8 cellular contexts compared by ENCODE assay signal in genomic region chr15:78131295-78132021, GRCh38. TPM values are rescaled to one million over a fixed set of nuclear protein-coding genes. Genes with fewer than 3 reads are reported as not detected.
DNase-seq lines count a peak whose midpoint lies in the region; ATAC-seq and TF ChIP-seq lines count a peak whose summit lies in the region.

Gene CIB2, minus strand, starts transcription at chr15:78131445. Its CDS starts 230 bp downstream, at chr15:78131215.

- TF ChIP-seq CTCF in BJ (IDR thresholded peaks at IDR 0.05; ENCODE audit: insufficient read depth, low read depth, low read length) (peak; percentile 28; the same call in 1 of the 2 replicates), epithelial cell of esophagus (IDR thresholded peaks at IDR 0.05; ENCODE audit: insufficient read depth, low read depth, low read length, missing control alignments) (peak; percentile 32)

- no peaks in the 10 kb centered on the region for H3K36me3 ChIP-seq in BJ (ENCODE audit: control insufficient read depth, insufficient read depth, low read length)

- H3K9me3 ChIP-seq in mononuclear cell (ENCODE audit: low read depth, low read length), result no peaks in the 10 kb centered on the region

- H3K4me3 ChIP-seq in BJ (ENCODE audit: low read depth, low read length), result peak within 1 kb of the TSS; percentile 66
- peak within 1 kb of the TSS; percentile 48 for H3K4me3 ChIP-seq in epithelial cell of esophagus (ENCODE audit: low read length)
- H3K4me3 ChIP-seq in mononuclear cell (ENCODE audit: low read length), result peak within 1 kb of the TSS; percentile 59

- peaks cover 13% of the 10 kb centered on the region for H3K4me1 ChIP-seq in mononuclear cell (ENCODE audit: insufficient read depth, low read length)

- POLR2A ChIA-PET in BJ (lab: Charles Lee), result no interaction called here

- ATAC-seq in GM19043 (IDR thresholded peaks at IDR 0.05; ENCODE audit: low read depth, unreplicated experiment) (peak; percentile 71), HG03460 (IDR thresholded peaks at IDR 0.05; ENCODE audit: unreplicated experiment) (peak; percentile 82)

- CTCF ChIA-PET in BJ (lab: Yijun Ruan, JAX), result interaction anchor here (0.6 to 4.1 kb wide), 29 partner anchors 8 to 338 kb away, joined by 3 to 31 read pairs (median 3); partner anchors contain the start of gene IDH3A

- H3K27me3 ChIP-seq in BJ (ENCODE audit: control insufficient read depth, insufficient read depth, low read length), result no peaks in the 10 kb centered on the region
- H3K27me3 ChIP-seq in mononuclear cell (ENCODE audit: insufficient read depth, low read length), result no peaks in the 10 kb centered on the region

- no peak for DNase-seq in BJ (ENCODE audit: low read depth)
- DNase-seq in NOMO-1 treated with DMSO at 0.1 percent for 48 hours (lab: John Stamatoyannopoulos, UW; ENCODE audit: unreplicated experiment), result peak; percentile 58
- DNase-seq in activated T-cell treated with anti-CD3 and anti-CD28 coated beads for 1 hour (ENCODE audit: low read depth), result peak; percentile 58
- DNase-seq in epithelial cell of esophagus (ENCODE audit: low read depth), result peak; percentile 53
- DNase-seq in stimulated activated CD8-positive, alpha-beta memory T cell treated with anti-CD3 and anti-CD28 coated beads, Interleukin-2, amount 100 ng/mL, for 48 hours (ENCODE audit: low read depth in 2 of 2), result peak; percentile 68 to 73

RNA-seq across cellular contexts. Expression of gene CIB2, which starts in this region (rescaled TPM):
- polyA plus RNA-seq in BJ (2011; rRNA removed), result 4.5 and 7.4 TPM in 2 replicates
- polyA minus RNA-seq in BJ (2011; rRNA and poly(A)+ RNA removed), result 3.7 and 6.8 TPM in 2 replicates
- total RNA-seq in mononuclear cell, result 1.9 TPM
